ENCODE assay signal across 9 cellular contexts in the genomic region with DNA sequence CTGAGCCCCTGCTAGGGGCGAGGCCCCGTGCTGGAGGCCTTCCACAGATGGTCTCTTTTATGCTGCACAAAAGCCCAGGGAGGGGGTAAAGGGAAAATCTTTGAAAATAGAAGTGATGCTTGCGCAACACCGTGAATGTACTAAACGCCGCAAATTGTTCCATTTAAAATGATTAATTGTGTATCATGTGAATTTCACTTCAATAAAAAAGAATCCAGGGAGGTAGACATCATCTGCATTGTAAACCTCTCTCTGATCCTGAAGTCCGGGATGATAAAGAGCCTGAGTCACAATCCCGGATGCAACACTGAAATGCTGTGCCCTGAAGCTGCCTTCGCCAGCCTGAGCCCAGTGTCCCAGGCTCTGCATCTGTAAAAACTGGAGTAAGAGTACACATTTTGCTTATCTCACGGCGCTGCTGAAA.
DNase-seq lines count a peak whose midpoint lies in the region; FAIRE-seq and TF ChIP-seq lines count a peak whose summit lies in the region.
"Had no signal": no experiment of that assay in that cellular context is flagged by ENCODE, and none has a peak within 500 bp of the region (broad histone marks: within the 10 kb centered on the region; RNA-seq: fewer than 3 reads in every experiment).

No MANE protein-coding gene starts in this region.

- intact Hi-C loops in esophagus squamous epithelium (cut with DNase I) = no loop called here

- FAIRE-seq in H54 (lab: Jason Lieb, UNC) = peak; percentile 81

- H3K36me3 Mint-ChIP-seq in activated naive CD4-positive, alpha-beta T cell treated with anti-CD3 and anti-CD28 coated beads, Interleukin-2, amount 10 ng/mL, durations not matched to agents 7 days and 5 days = no peaks in the 10 kb centered on the region

- H3K36me3 ChIP-seq in esophagus squamous epithelium (no peaks in the 10 kb centered on the region), rectal smooth muscle tissue (ENCODE audit: control insufficient read depth, insufficient read depth, low read length) (no peaks in the 10 kb centered on the region)

- H3K9me3 ChIP-seq in esophagus squamous epithelium = no peaks in the 10 kb centered on the region

- no peak for TF ChIP-seq CTCF in RWPE1 (conservative IDR thresholded peaks at IDR 0.05; ENCODE audit: low read depth)
- no peak for TF ChIP-seq CTCF in esophagus squamous epithelium (IDR thresholded peaks at IDR 0.05)

- peaks cover 37% of the 10 kb centered on the region for H3K27me3 Mint-ChIP-seq in activated naive CD4-positive, alpha-beta T cell treated with anti-CD3 and anti-CD28 coated beads, Interleukin-2, amount 10 ng/mL, durations not matched to agents 7 days and 5 days

- no peak overlapping the region for H3K4me3 ChIP-seq in esophagus squamous epithelium
- H3K4me3 ChIP-seq in rectal smooth muscle tissue (ENCODE audit: low read length) = no peak overlapping the region

- DNase-seq in H54 (ENCODE audit: insufficient read length, low spot score) (peak; percentile 72), RWPE1 (ENCODE audit: low spot score) (peak; percentile 94), esophagus squamous epithelium (lab: John Stamatoyannopoulos, UW) (no peak), occipital lobe (lab: John Stamatoyannopoulos, UW) (no peak), Kasumi-1 (lab: John Stamatoyannopoulos, UW) (no peak), retina (no peak)
- DNase-seq in activated naive CD4-positive, alpha-beta T cell treated with anti-CD3 and anti-CD28 coated beads, Interleukin-2, amount 10 ng/mL, durations not matched to agents 7 days and 5 days = no peak

- H3K27ac ChIP-seq in RWPE1 = peak overlapping the region; percentile 93
- H3K27ac ChIP-seq in esophagus squamous epithelium = peak overlapping the region; percentile 38 to 85 (median 82)
- peak overlapping the region; percentile 31 for H3K27ac ChIP-seq in rectal smooth muscle tissue (ENCODE audit: low read depth, low read length)

- no peak overlapping the region for H3K4me3 Mint-ChIP-seq in activated naive CD4-positive, alpha-beta T cell treated with anti-CD3 and anti-CD28 coated beads, Interleukin-2, amount 10 ng/mL, durations not matched to agents 7 days and 5 days
- H3K4me3 Mint-ChIP-seq: neural crest cell had no signal

- H3K4me1 Mint-ChIP-seq in activated naive CD4-positive, alpha-beta T cell treated with anti-CD3 and anti-CD28 coated beads, Interleukin-2, amount 10 ng/mL, durations not matched to agents 7 days and 5 days = no peaks in the 10 kb centered on the region

- H3K9ac ChIP-seq in rectal smooth muscle tissue (ENCODE audit: low read length) = no peak overlapping the region

- no peaks in the 10 kb centered on the region for H3K9me3 Mint-ChIP-seq in activated naive CD4-positive, alpha-beta T cell treated with anti-CD3 and anti-CD28 coated beads, Interleukin-2, amount 10 ng/mL, durations not matched to agents 7 days and 5 days
- H3K9me3 Mint-ChIP-seq: neural crest cell had no signal

- H3K4me1 ChIP-seq in esophagus squamous epithelium = peaks cover 6 to 52% (median 24%) of the 10 kb centered on the region in 3 donors
- H3K4me1 ChIP-seq in rectal smooth muscle tissue (ENCODE audit: control insufficient read depth, insufficient read depth, low read length) = peaks cover 6% of the 10 kb centered on the region

- POLR2A ChIA-PET in RWPE1 (lab: Yijun Ruan, JAX; ENCODE audit: low non-redundant PET) = no interaction called here

- 34 to 40% methylated on average over 11 of the region's 11 CpGs for WGBS in esophagus squamous epithelium, 2 donors

- CTCF ChIA-PET in RWPE1 (lab: Yijun Ruan, JAX) = interaction anchor here (0.7 kb wide), 1 partner anchor 751 kb away, joined by 4 read pairs; no protein-coding TSS in a partner anchor
- CTCF ChIA-PET in activated naive CD4-positive, alpha-beta T cell treated with anti-CD3 and anti-CD28 coated beads, Interleukin-2, amount 10 ng/mL, durations not matched to agents 7 days and 5 days (lab: Charles Lee) = no interaction called here

- H3K27me3 ChIP-seq in esophagus squamous epithelium (no peaks in the 10 kb centered on the region), rectal smooth muscle tissue (ENCODE audit: control insufficient read depth, insufficient read depth, low read length) (no peaks in the 10 kb centered on the region)

- TF ChIP-seq POLR2A in H54 (IDR thresholded peaks at IDR 0.05; ENCODE audit: low read depth, low read length) = no peak
- no peak for TF ChIP-seq POLR2A in esophagus squamous epithelium (IDR thresholded peaks at IDR 0.05)

- no peak overlapping the region for H3K27ac Mint-ChIP-seq in activated naive CD4-positive, alpha-beta T cell treated with anti-CD3 and anti-CD28 coated beads, Interleukin-2, amount 10 ng/mL, durations not matched to agents 7 days and 5 days

Comparison
In these comparisons a context has a peak if more than half of its experiments do, and no peak if none do; other contexts are left out.
1. DNase-seq: peak in H54 (single experiment) and RWPE1 (single experiment); none in esophagus squamous epithelium (single experiment), occipital lobe (single experiment), Kasumi-1 (0 of 2), activated naive CD4-positive, alpha-beta T cell treated with anti-CD3 and anti-CD28 coated beads, Interleukin-2, amount 10 ng/mL, durations not matched to agents 7 days and 5 days (single experiment) and retina (single experiment).
2. H3K27ac ChIP-seq: peak in every context shown above with its lines; median percentile 93 in RWPE1; 82 in esophagus squamous epithelium; 31 in rectal smooth muscle tissue.